Comparison of ENCODE assay signal across 20 cellular contexts in genomic region chr4:79597266-79597665, GRCh38.
DNase-seq lines count a peak whose midpoint lies in the region; ATAC-seq and TF ChIP-seq lines count a peak whose summit lies in the region.
"Had no signal": no experiment of that assay in that cellular context is flagged by ENCODE, and none has a peak within 500 bp of the region (broad histone marks: within the 10 kb centered on the region; RNA-seq: fewer than 3 reads in every experiment).

No MANE protein-coding gene starts in this region.

- H3K9me3 ChIP-seq in right atrium auricular region: no peaks in the 10 kb centered on the region
- H3K9me3 ChIP-seq in tibial artery: no peaks in the 10 kb centered on the region
- H3K9me3 ChIP-seq in tibial nerve: no peaks in the 10 kb centered on the region
- H3K9me3 ChIP-seq: uterus had no signal

- H3K27me3 ChIP-seq in right atrium auricular region (no peaks in the 10 kb centered on the region), tibial artery (no peaks in the 10 kb centered on the region), tibial nerve (no peaks in the 10 kb centered on the region)
- H3K27me3 ChIP-seq: uterus had no signal

- H3K4me3 ChIP-seq in right atrium auricular region (no peak overlapping the region), tibial artery (no peak overlapping the region), tibial nerve (no peak overlapping the region)
- H3K4me3 ChIP-seq: uterus had no signal

- no peak for TF ChIP-seq EP300 in tibial nerve (IDR thresholded peaks at IDR 0.05)

- no peak for TF ChIP-seq CTCF in right atrium auricular region (IDR thresholded peaks at IDR 0.05)
- no peak for TF ChIP-seq CTCF in tibial artery (IDR thresholded peaks at IDR 0.05)
- no peak for TF ChIP-seq CTCF in tibial nerve (IDR thresholded peaks at IDR 0.05)

- peak; percentile 13 for ATAC-seq in Right ventricle myocardium superior (ENCODE audit: poor library complexity)
- ATAC-seq in HG03342 (IDR thresholded peaks at IDR 0.05; ENCODE audit: unreplicated experiment): no peak
- ATAC-seq in HG03520 (IDR thresholded peaks at IDR 0.05; ENCODE audit: unreplicated experiment): no peak
- ATAC-seq: activated CD4-positive, CD25-positive, alpha-beta regulatory T cell treated with anti-CD3 and anti-CD28 coated beads, Interleukin-2, amount 50 U/mL, for 24 hours; activated naive CD4-positive, alpha-beta T cell treated with anti-CD3 and anti-CD28 coated beads, Interleukin-2, amount 50 U/mL, for 72 hours; HCT116; T-cell had no signal

- H3K4me1 ChIP-seq in right atrium auricular region: peaks cover 0 to 11% of the 10 kb centered on the region in 2 donors
- peaks cover 0 to 45% (median 26%) of the 10 kb centered on the region in 4 donors for H3K4me1 ChIP-seq in tibial artery
- no peaks in the 10 kb centered on the region for H3K4me1 ChIP-seq in tibial nerve
- H3K4me1 ChIP-seq: uterus had no signal

- 50 to 59% methylated on average over 2 of the region's 2 CpGs for WGBS in tibial nerve, 2 donors

- DNase-seq in Right ventricle myocardium superior: no peak
- DNase-seq in right atrium auricular region (ENCODE audit: low spot score): no peak
- peak; percentile 41 for DNase-seq in T1000 (lab: John Stamatoyannopoulos, UW)
- peak; percentile 95 for DNase-seq in fibroblast of peridontal ligament (ENCODE audit: extremely low read depth)
- DNase-seq in tibial artery: no peak
- no peak for DNase-seq in tibial nerve (ENCODE audit: low spot score in 2 of 2)
- DNase-seq: cerebellar nuclear complex; DMS153; KG1; naive B cell; NCI-H187; NCI-H526 treated with DMSO at 0.1 percent for 48 hours; stimulated activated CD4-positive, alpha-beta T cell treated with anti-CD3 and anti-CD28 coated beads, Interleukin-4, amount 100 ng/mL, for 4 hours; T-cell; uterus had no signal

- H3K36me3 ChIP-seq in right atrium auricular region (no peaks in the 10 kb centered on the region), tibial artery (no peaks in the 10 kb centered on the region), tibial nerve (no peaks in the 10 kb centered on the region)
- H3K36me3 ChIP-seq: uterus had no signal

- intact Hi-C loops in Right ventricle myocardium superior (cut with DNase I): no loop called here
- intact Hi-C loops in tibial artery (cut with DNase I; ENCODE audit: low total_unique reads): no loop called here

- H3K27ac ChIP-seq in right atrium auricular region (no peak overlapping the region), tibial artery (peak overlapping the region; percentile 77 to 81), tibial nerve (no peak overlapping the region)
- H3K27ac ChIP-seq: uterus had no signal

- TF ChIP-seq POLR2A in tibial nerve (IDR thresholded peaks at IDR 0.05): no peak

Comparison
In these comparisons a context has a peak if more than half of its experiments do, and no peak if none do; other contexts are left out.
1. DNase-seq: peak in T1000 (single experiment) and fibroblast of peridontal ligament (single experiment); none in Right ventricle myocardium superior (single experiment), right atrium auricular region (single experiment), tibial artery (0 of 2) and tibial nerve (0 of 2).
2. H3K27ac ChIP-seq: peak in tibial artery (2 of 2); none in right atrium auricular region (0 of 2) and tibial nerve (0 of 4).